24 cellular contexts compared by ENCODE assay signal in the genomic region with DNA sequence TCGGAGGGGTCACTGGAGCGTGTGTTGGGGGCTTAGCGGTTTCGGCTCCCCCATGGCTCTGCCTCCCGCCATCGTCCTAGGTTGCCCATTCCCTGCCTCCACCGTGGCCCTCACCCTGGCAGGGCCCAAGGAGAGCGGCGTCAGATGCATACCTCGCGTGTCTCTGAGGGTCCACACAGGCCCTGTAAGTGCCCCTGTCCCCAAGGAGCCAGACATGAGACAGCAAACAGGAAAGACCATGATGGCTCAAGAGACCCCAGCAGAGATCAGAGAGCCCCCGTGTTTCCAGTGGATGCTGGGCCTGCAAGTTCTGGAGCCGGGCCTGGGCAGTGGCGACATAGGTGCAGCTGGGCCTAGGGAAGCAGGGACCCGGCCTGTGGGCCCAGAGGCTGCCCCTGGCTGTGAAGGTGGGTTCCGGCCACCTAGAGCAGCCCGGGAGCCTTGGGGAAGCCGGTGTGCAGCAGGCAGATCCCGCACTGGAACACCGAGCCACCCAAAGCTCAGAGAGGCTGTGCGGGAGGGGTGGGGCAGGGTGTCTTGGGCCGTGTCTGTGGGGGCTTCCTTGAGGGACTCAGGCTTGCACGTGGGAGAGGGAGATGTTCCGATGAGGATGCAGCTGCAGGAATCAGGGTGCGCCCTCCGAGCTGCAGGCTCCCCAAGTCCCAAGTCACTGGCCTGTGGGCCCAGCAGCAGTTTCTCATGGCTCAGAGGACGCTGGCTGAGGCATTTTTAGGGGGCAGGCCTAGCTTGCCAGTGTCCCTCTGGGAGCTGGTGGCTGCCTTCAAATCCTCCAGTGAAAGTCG.
DNase-seq lines count a peak whose midpoint lies in the region; ATAC-seq and TF ChIP-seq lines count a peak whose summit lies in the region.
"Had no signal": no experiment of that assay in that cellular context is flagged by ENCODE, and none has a peak within 500 bp of the region (broad histone marks: within the 10 kb centered on the region; RNA-seq: fewer than 3 reads in every experiment).

No MANE protein-coding gene starts in this region.

- H3K9me3 ChIP-seq in left ventricle myocardium inferior (replicated peaks) (no peaks in the 10 kb centered on the region), neuronal stem cell (replicated peaks in 1 of 2; ENCODE audit: control insufficient read depth in 2 of 2, insufficient read depth in 1 of 2, low read depth in 1 of 2, low read length in 2 of 2) (peaks cover 3 to 6% of the 10 kb centered on the region in 2 donors), aorta (ENCODE audit: control insufficient read depth, low read length) (no peaks in the 10 kb centered on the region)
- H3K9me3 ChIP-seq: heart right ventricle, pancreas had no signal

- no peak overlapping the region for H3K27ac ChIP-seq in left ventricle myocardium inferior (replicated peaks)
- H3K27ac ChIP-seq in dorsolateral prefrontal cortex, result peak overlapping the region in 1 of 59 donors; percentile 6
- no peak overlapping the region for H3K27ac ChIP-seq in neuronal stem cell (replicated peaks; ENCODE audit: low read length)
- H3K27ac ChIP-seq in aorta (ENCODE audit: low read depth in 1 of 2, low read length in 2 of 2), result no peak overlapping the region
- H3K27ac ChIP-seq: epithelial cell of prostate, heart right ventricle, HL-60, pancreas, PC-9, SJCRH30 had no signal

- CTCF ChIA-PET in activated CD8-positive, alpha-beta T cell treated with anti-CD3 and anti-CD28 coated beads, Interleukin-2, amount 10 ng/mL, durations not matched to agents 7 days and 5 days (lab: Charles Lee), result no interaction called here

- H3K23ac ChIP-seq in neuronal stem cell (ENCODE audit: low read depth, low read length, poor library complexity), result no peak overlapping the region

- no peaks in the 10 kb centered on the region for H3K27me3 ChIP-seq in left ventricle myocardium inferior (ENCODE audit: low read depth)
- no peaks in the 10 kb centered on the region for H3K27me3 ChIP-seq in dorsolateral prefrontal cortex
- H3K27me3 ChIP-seq in neuronal stem cell (ENCODE audit: control insufficient read depth in 3 of 3, insufficient read depth in 3 of 3, low read depth in 1 of 3, low read length in 3 of 3), result peaks cover 0 to 5% (median 0%) of the 10 kb centered on the region in 3 experiments
- no peaks in the 10 kb centered on the region for H3K27me3 ChIP-seq in aorta (ENCODE audit: control insufficient read depth in 1 of 2, insufficient read depth in 2 of 2, low read length in 1 of 2)
- H3K27me3 ChIP-seq: heart right ventricle, pancreas, SJCRH30 had no signal

- no peaks in the 10 kb centered on the region for H3K27me3 Mint-ChIP-seq in activated CD8-positive, alpha-beta T cell treated with anti-CD3 and anti-CD28 coated beads, Interleukin-2, amount 10 ng/mL, durations not matched to agents 7 days and 5 days (ENCODE audit: low read depth)
- H3K27me3 Mint-ChIP-seq: activated naive CD8-positive, alpha-beta T cell; activated T-cell treated with anti-CD3 and anti-CD28 coated beads, Interleukin-2, amount 50 U/mL, for 24 hours; natural killer cell treated with Interleukin-12 subunit alpha and Interleukin-12 subunit beta and Interleukin-15 and Interleukin-18, amount 100 ng/mL, for 72 hours had no signal

- peak overlapping the region; percentile 19 for H2BK5ac ChIP-seq in neuronal stem cell (ENCODE audit: low read length)

- no peak overlapping the region for H2BK12ac ChIP-seq in neuronal stem cell (ENCODE audit: low read length)

- intact Hi-C loops in Right ventricle myocardium inferior (cut with DNase I) (no loop called here), left ventricle myocardium inferior (cut with micrococcal nuclease) (no loop called here), dorsolateral prefrontal cortex (cut with DNase I) (no loop called here), aorta (cut with DNase I) (no loop called here)

- no peaks in the 10 kb centered on the region for H3K79me1 ChIP-seq in neuronal stem cell (ENCODE audit: low read depth, low read length)

- H3K4me3 Mint-ChIP-seq in activated CD8-positive, alpha-beta T cell treated with anti-CD3 and anti-CD28 coated beads, Interleukin-2, amount 10 ng/mL, durations not matched to agents 7 days and 5 days, result no peak overlapping the region
- H3K4me3 Mint-ChIP-seq: activated naive CD8-positive, alpha-beta T cell; activated T-cell treated with anti-CD3 and anti-CD28 coated beads, Interleukin-2, amount 50 U/mL, for 24 hours; natural killer cell treated with Interleukin-12 subunit alpha and Interleukin-12 subunit beta and Interleukin-15 and Interleukin-18, amount 100 ng/mL, for 72 hours had no signal

- DNase-seq in Right ventricle myocardium inferior (ENCODE audit: missing footprints) (peak; percentile 58), left ventricle myocardium inferior (no peak), dorsolateral prefrontal cortex (peak in 6 of 10 donors; percentile 1 to 39 (median 27)), neuronal stem cell (ENCODE audit: low spot score) (no peak), aorta (peak; percentile 29 to 45), COLO829 (ENCODE audit: low spot score) (no peak), medulla oblongata (ENCODE audit: extremely low spot score) (no peak)
- no peak for DNase-seq in activated CD8-positive, alpha-beta T cell treated with anti-CD3 and anti-CD28 coated beads, Interleukin-2, amount 10 ng/mL, durations not matched to agents 7 days and 5 days
- DNase-seq: activated T-cell treated with anti-CD3 and anti-CD28 coated beads, Interleukin-2, amount 50 U/mL, for 24 hours; Calu3; cerebellar nuclear complex; Kasumi-1; NCI-H1694 treated with DMSO at 0.1 percent for 48 hours; NCI-H2171; NCI-H510A treated with DMSO at 0.1 percent for 48 hours; NK-92 treated with Interleukin-12 subunit alpha and Interleukin-12 subunit beta, amount 100 ng/mL, for 24 hours; PC-9; SJCRH30 had no signal

- peak overlapping the region; percentile 85 for H2AK5ac ChIP-seq in neuronal stem cell (ENCODE audit: low read depth, low read length)

- POLR2A ChIA-PET in activated CD8-positive, alpha-beta T cell treated with anti-CD3 and anti-CD28 coated beads, Interleukin-2, amount 10 ng/mL, durations not matched to agents 7 days and 5 days (lab: Charles Lee), result no interaction called here

- H3K9ac ChIP-seq in neuronal stem cell (ENCODE audit: low read depth, low read length, poor library complexity), result no peak overlapping the region

- H3K4me1 Mint-ChIP-seq in activated CD8-positive, alpha-beta T cell treated with anti-CD3 and anti-CD28 coated beads, Interleukin-2, amount 10 ng/mL, durations not matched to agents 7 days and 5 days (ENCODE audit: low read depth), result peaks cover 5% of the 10 kb centered on the region

- no peaks in the 10 kb centered on the region for H3K9me3 Mint-ChIP-seq in activated CD8-positive, alpha-beta T cell treated with anti-CD3 and anti-CD28 coated beads, Interleukin-2, amount 10 ng/mL, durations not matched to agents 7 days and 5 days (ENCODE audit: insufficient read depth)
- H3K9me3 Mint-ChIP-seq: activated T-cell treated with anti-CD3 and anti-CD28 coated beads, Interleukin-2, amount 50 U/mL, for 24 hours; natural killer cell treated with Interleukin-12 subunit alpha and Interleukin-12 subunit beta and Interleukin-15 and Interleukin-18, amount 100 ng/mL, for 72 hours had no signal

- ATAC-seq in Right ventricle myocardium inferior (no peak), aorta (ENCODE audit: low FRiP score) (no peak)
- no peak for ATAC-seq in activated CD8-positive, alpha-beta T cell treated with anti-CD3 and anti-CD28 coated beads, Interleukin-2, amount 10 ng/mL, durations not matched to agents 7 days and 5 days
- ATAC-seq: heart right ventricle; natural killer cell treated with Interleukin-12 subunit alpha and Interleukin-12 subunit beta and Interleukin-15 and Interleukin-18, amount 100 ng/mL, for 72 hours; pancreas had no signal

- H3K27ac Mint-ChIP-seq in activated CD8-positive, alpha-beta T cell treated with anti-CD3 and anti-CD28 coated beads, Interleukin-2, amount 10 ng/mL, durations not matched to agents 7 days and 5 days, result no peak overlapping the region
- H3K27ac Mint-ChIP-seq: activated naive CD8-positive, alpha-beta T cell; activated T-cell treated with anti-CD3 and anti-CD28 coated beads, Interleukin-2, amount 50 U/mL, for 24 hours; natural killer cell treated with Interleukin-12 subunit alpha and Interleukin-12 subunit beta and Interleukin-15 and Interleukin-18, amount 100 ng/mL, for 72 hours had no signal

- H2AFZ ChIP-seq in neuronal stem cell (ENCODE audit: low read length), result no peak overlapping the region
- H2AFZ ChIP-seq: PC-9 had no signal

- no peak overlapping the region for H4K8ac ChIP-seq in neuronal stem cell (ENCODE audit: low read depth, low read length)

- peaks cover 6% of the 10 kb centered on the region for H3K36me3 ChIP-seq in left ventricle myocardium inferior
- no peaks in the 10 kb centered on the region for H3K36me3 ChIP-seq in neuronal stem cell (replicated peaks in 1 of 2; ENCODE audit: control insufficient read depth in 2 of 2, insufficient read depth in 2 of 2, low read length in 2 of 2)
- no peaks in the 10 kb centered on the region for H3K36me3 ChIP-seq in aorta (ENCODE audit: control insufficient read depth in 1 of 2, insufficient read depth in 2 of 2, low read length in 1 of 2)
- H3K36me3 ChIP-seq: pancreas, SJCRH30 had no signal

- no peak overlapping the region for H3K4me2 ChIP-seq in neuronal stem cell (ENCODE audit: insufficient read depth, low read length, poor library complexity, severe bottlenecking)
- H3K4me2 ChIP-seq: PC-9 had no signal

- peak overlapping the region; percentile 75 for H3K14ac ChIP-seq in neuronal stem cell (ENCODE audit: low read length)

- H4K91ac ChIP-seq in neuronal stem cell (ENCODE audit: low read depth, low read length, poor library complexity), result peak overlapping the region; percentile 79

- no peaks in the 10 kb centered on the region for H3K36me3 Mint-ChIP-seq in activated CD8-positive, alpha-beta T cell treated with anti-CD3 and anti-CD28 coated beads, Interleukin-2, amount 10 ng/mL, durations not matched to agents 7 days and 5 days (ENCODE audit: low read depth)
- H3K36me3 Mint-ChIP-seq: activated naive CD8-positive, alpha-beta T cell; natural killer cell treated with Interleukin-12 subunit alpha and Interleukin-12 subunit beta and Interleukin-15 and Interleukin-18, amount 100 ng/mL, for 72 hours had no signal

- H3K4me3 ChIP-seq in left ventricle myocardium inferior (no peak overlapping the region), dorsolateral prefrontal cortex (no peak overlapping the region), neuronal stem cell (ENCODE audit: low read length in 2 of 2) (no peak overlapping the region), aorta (ENCODE audit: low read length in 2 of 2) (no peak overlapping the region)
- H3K4me3 ChIP-seq: heart right ventricle, pancreas, PC-9, SJCRH30 had no signal

- peak overlapping the region; percentile 64 for H2BK15ac ChIP-seq in neuronal stem cell (ENCODE audit: low read length)

- WGBS in neuronal stem cell (ENCODE audit: extremely low coverage in 2 of 2, insufficient read length in 2 of 2, insufficient replicate concordance in 1 of 2), 2 donors, result no CpG with 5 or more reads among the region's 28 CpGs
- WGBS in aorta, 2 donors, result 95% methylated on average over 27 to 28 of the region's 28 CpGs

- peak overlapping the region; percentile 68 for H3K18ac ChIP-seq in neuronal stem cell (ENCODE audit: low read length)

- no peak for TF ChIP-seq CTCF in left ventricle myocardium inferior (IDR thresholded peaks at IDR 0.05; ENCODE audit: borderline replicate concordance)
- no peak for TF ChIP-seq CTCF in dorsolateral prefrontal cortex (IDR thresholded peaks at IDR 0.05 in 54 of 56, conservative IDR thresholded peaks at IDR 0.05 in 2 of 56; ENCODE audit: low read depth in 1 of 56, partially characterized antibody in 56 of 56)

- no peak overlapping the region for H2BK120ac ChIP-seq in neuronal stem cell (ENCODE audit: low read depth, low read length)

- H3K4me1 ChIP-seq in left ventricle myocardium inferior (peaks cover 15% of the 10 kb centered on the region), neuronal stem cell (ENCODE audit: control insufficient read depth in 2 of 2, insufficient read depth in 1 of 2, low read depth in 1 of 2, low read length in 2 of 2) (peaks cover 0 to 5% of the 10 kb centered on the region in 2 donors), aorta (ENCODE audit: control insufficient read depth in 1 of 2, insufficient read depth in 2 of 2, low read length in 2 of 2) (no peaks in the 10 kb centered on the region)
- H3K4me1 ChIP-seq: pancreas had no signal

- H3K4ac ChIP-seq in neuronal stem cell (ENCODE audit: low read length), result peak overlapping the region; percentile 96

Comparison
In these comparisons a context has a peak if more than half of its experiments do, and no peak if none do; other contexts are left out.
1. DNase-seq: peak in Right ventricle myocardium inferior (single experiment), dorsolateral prefrontal cortex (6 of 10) and aorta (2 of 2); none in left ventricle myocardium inferior (single experiment), neuronal stem cell (single experiment), activated CD8-positive, alpha-beta T cell treated with anti-CD3 and anti-CD28 coated beads, Interleukin-2, amount 10 ng/mL, durations not matched to agents 7 days and 5 days (single experiment), COLO829 (single experiment) and medulla oblongata (single experiment).